ENCODE assay signal across 9 cellular contexts in the genomic region with DNA sequence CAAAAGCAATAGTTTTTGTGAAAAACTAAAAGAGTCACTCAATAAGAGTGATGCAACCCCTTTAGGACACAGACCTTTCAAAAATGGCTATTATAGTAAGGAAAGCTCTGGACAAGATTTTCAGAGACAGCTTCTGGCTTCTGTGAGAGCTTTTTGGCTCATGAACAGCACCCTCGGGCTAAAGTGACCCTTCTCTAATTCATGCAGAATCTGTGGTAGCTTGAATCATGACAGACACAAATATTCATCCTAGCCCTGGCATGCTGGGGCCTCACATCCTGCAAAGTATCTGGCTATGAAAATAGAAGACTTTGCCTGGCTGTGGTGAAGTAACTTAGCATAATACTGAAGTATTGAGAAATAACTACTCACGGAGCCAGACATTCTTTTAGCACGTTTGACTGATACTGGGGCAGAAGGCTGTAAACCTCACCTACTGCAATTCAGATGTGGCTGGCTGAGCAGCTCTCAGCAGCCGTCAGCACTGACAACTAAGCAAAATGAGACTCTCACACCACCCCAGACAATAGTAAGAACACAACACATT.
DNase-seq lines count a peak whose midpoint lies in the region; ATAC-seq and TF ChIP-seq lines count a peak whose summit lies in the region.
"Had no signal": no experiment of that assay in that cellular context is flagged by ENCODE, and none has a peak within 500 bp of the region (broad histone marks: within the 10 kb centered on the region; RNA-seq: fewer than 3 reads in every experiment).

No MANE protein-coding gene starts in this region.

- in situ Hi-C loops in KBM-7 (cut with MboI; ENCODE audit: low pct_unique_long_range_greater_than_20kb, low sequenced_read_pairs), result no loop called here

- peak; percentile 48 for DNase-seq in KBM-7
- DNase-seq in body of pancreas, result peak in 3 of 4 donors; percentile 8 to 19 (median 10)
- DNase-seq in right cardiac atrium, result peak in 2 of 3 donors; percentile 23 to 67
- no peak for DNase-seq in testis
- DNase-seq in NCI-H1694 (lab: John Stamatoyannopoulos, UW), result no peak
- DNase-seq: activated naive CD4-positive, alpha-beta T cell treated with anti-CD3 and anti-CD28 coated beads, Interleukin-2, amount 50 U/mL, for 16 hours had no signal

- H3K27ac ChIP-seq in body of pancreas, result peak overlapping the region in 2 of 4 donors; percentile 23 to 39
- peak overlapping the region; percentile 94 for H3K27ac ChIP-seq in right cardiac atrium (ENCODE audit: low read length)
- peak overlapping the region; percentile 56 to 86 for H3K27ac ChIP-seq in testis

- H3K36me3 ChIP-seq in body of pancreas (replicated peaks in 1 of 2; ENCODE audit: insufficient read depth in 1 of 2, low read depth in 2 of 2) (no peaks in the 10 kb centered on the region), testis (ENCODE audit: low read depth, missing control alignments) (no peaks in the 10 kb centered on the region)

- H3K4me3 ChIP-seq in body of pancreas (no peak overlapping the region), right cardiac atrium (ENCODE audit: low read length) (no peak overlapping the region), testis (no peak overlapping the region)

- H3K4me1 ChIP-seq in body of pancreas (peaks cover 8% of the 10 kb centered on the region), right cardiac atrium (ENCODE audit: control insufficient read depth, insufficient read depth, low read length) (peaks cover 6% of the 10 kb centered on the region), testis (no peaks in the 10 kb centered on the region)

- no peaks in the 10 kb centered on the region for H3K9me3 ChIP-seq in body of pancreas
- no peaks in the 10 kb centered on the region for H3K9me3 ChIP-seq in right cardiac atrium (ENCODE audit: control insufficient read depth, low read length)
- H3K9me3 ChIP-seq in testis, result no peaks in the 10 kb centered on the region

- ATAC-seq in body of pancreas, result peak; percentile 65
- peak; percentile 89 to 90 for ATAC-seq in right cardiac atrium
- ATAC-seq in HG03095 (IDR thresholded peaks at IDR 0.05; ENCODE audit: unreplicated experiment), result no peak
- no peak for ATAC-seq in GM18909 (IDR thresholded peaks at IDR 0.05; ENCODE audit: poor library complexity, unreplicated experiment)
- no peak for ATAC-seq in GM21717 (IDR thresholded peaks at IDR 0.05; ENCODE audit: unreplicated experiment)

- no peak for TF ChIP-seq POLR2A in body of pancreas (IDR thresholded peaks at IDR 0.05)
- no peak for TF ChIP-seq POLR2A in testis (IDR thresholded peaks at IDR 0.05)

- H3K27me3 ChIP-seq in body of pancreas (no peaks in the 10 kb centered on the region), right cardiac atrium (ENCODE audit: control insufficient read depth, insufficient read depth) (no peaks in the 10 kb centered on the region), testis (no peaks in the 10 kb centered on the region)

- intact Hi-C loops in body of pancreas (cut with DNase I), result no loop called here
- intact Hi-C loops in right cardiac atrium (cut with DNase I), result no loop called here
- intact Hi-C loops in testis (cut with DNase I; ENCODE audit: low total_unique reads), result no loop called here

- TF ChIP-seq CTCF in body of pancreas (IDR thresholded peaks at IDR 0.05), result no peak
- no peak for TF ChIP-seq CTCF in testis (IDR thresholded peaks at IDR 0.05)

- 40 to 61% methylated on average over 4 of the region's 4 CpGs for WGBS in body of pancreas, 2 donors
- WGBS in right cardiac atrium, result 17% methylated on average over 4 of the region's 4 CpGs
- 31 to 39% methylated on average over 4 of the region's 4 CpGs for WGBS in testis, 2 donors

Comparison
In these comparisons a context has a peak if more than half of its experiments do, and no peak if none do; other contexts are left out.
1. DNase-seq: peak in KBM-7 (single experiment), body of pancreas (3 of 4) and right cardiac atrium (2 of 3); none in testis (single experiment) and NCI-H1694 (single experiment).
2. ATAC-seq: peak in body of pancreas (single experiment) and right cardiac atrium (2 of 2); none in HG03095 (single experiment), GM18909 (single experiment) and GM21717 (single experiment).